11 cellular contexts compared by ENCODE assay signal in the genomic region with DNA sequence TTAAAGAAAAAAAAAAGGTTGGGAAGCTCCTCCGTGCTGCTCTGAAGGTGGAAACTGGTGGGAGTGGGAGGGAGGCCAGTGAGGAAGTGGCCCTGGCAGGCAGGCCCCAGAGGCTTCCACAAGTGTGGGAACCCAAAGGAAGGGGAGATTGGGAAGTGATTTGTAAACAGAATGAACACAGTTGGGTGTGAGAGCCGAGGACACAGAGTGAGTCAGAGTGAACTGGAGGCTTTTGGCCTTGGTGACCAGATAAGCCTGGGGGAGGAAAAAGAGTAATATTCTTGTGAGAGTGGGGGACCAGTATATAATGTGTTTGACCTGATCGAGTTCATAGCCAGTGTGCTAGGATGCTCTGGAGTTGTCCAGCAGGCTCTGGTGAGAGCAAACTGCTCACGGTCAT. TPM values are rescaled to one million over a fixed set of nuclear protein-coding genes. Genes with fewer than 3 reads are reported as not detected.
A peak's percentile ranks its signal among the peaks of the same experiment; 100 is the strongest.
DNase-seq lines count a peak whose midpoint lies in the region; ATAC-seq and TF ChIP-seq lines count a peak whose summit lies in the region.
"Had no signal": no experiment of that assay in that cellular context is flagged by ENCODE, and none has a peak within 500 bp of the region (broad histone marks: within the 10 kb centered on the region; RNA-seq: fewer than 3 reads in every experiment).

No MANE protein-coding gene starts in this region.

- no peak overlapping the region for H3K4me3 ChIP-seq in left ventricle myocardium inferior
- no peak overlapping the region for H3K4me3 ChIP-seq in hepatocyte

- H3K4me2 ChIP-seq in hepatocyte = no peak overlapping the region

- H3K9me3 Mint-ChIP-seq in activated naive CD8-positive, alpha-beta T cell treated with anti-CD3 and anti-CD28 coated beads for 36 hours = peaks cover 3% of the 10 kb centered on the region
- H3K9me3 Mint-ChIP-seq in stimulated activated naive CD8-positive, alpha-beta T cell treated with anti-CD3 and anti-CD28 coated beads, Interleukin-15, amount 100 ng/mL, for 72 hours = no peaks in the 10 kb centered on the region

- no peaks in the 10 kb centered on the region for H4K20me1 ChIP-seq in hepatocyte (ENCODE audit: insufficient read depth, poor library complexity, severe bottlenecking)

- intact Hi-C loops in left ventricle myocardium inferior (cut with micrococcal nuclease) = no loop called here
- intact Hi-C loops in cardiac septum (cut with DNase I) = no loop called here

- H3K4me1 Mint-ChIP-seq in activated naive CD8-positive, alpha-beta T cell treated with anti-CD3 and anti-CD28 coated beads for 36 hours = no peaks in the 10 kb centered on the region
- no peaks in the 10 kb centered on the region for H3K4me1 Mint-ChIP-seq in stimulated activated naive CD8-positive, alpha-beta T cell treated with anti-CD3 and anti-CD28 coated beads, Interleukin-15, amount 100 ng/mL, for 72 hours

- WGBS in hepatocyte (ENCODE audit: low lambda C conversion rate, missing lambda C conversion rate) = 80% methylated on average over 4 of the region's 4 CpGs

- no peak overlapping the region for H2AFZ ChIP-seq in hepatocyte

- peaks cover 56% of the 10 kb centered on the region for H3K36me3 Mint-ChIP-seq in activated naive CD8-positive, alpha-beta T cell treated with anti-CD3 and anti-CD28 coated beads for 36 hours

- no peaks in the 10 kb centered on the region for H3K9me2 ChIP-seq in hepatocyte (replicated peaks; ENCODE audit: insufficient read depth)

- peak overlapping the region; percentile 57 for H3K27ac Mint-ChIP-seq in activated naive CD8-positive, alpha-beta T cell treated with anti-CD3 and anti-CD28 coated beads for 36 hours
- H3K27ac Mint-ChIP-seq in stimulated activated naive CD8-positive, alpha-beta T cell treated with anti-CD3 and anti-CD28 coated beads, Interleukin-15, amount 100 ng/mL, for 72 hours = peak overlapping the region; percentile 13 to 73

- no peaks in the 10 kb centered on the region for H3K27me3 Mint-ChIP-seq in activated naive CD8-positive, alpha-beta T cell treated with anti-CD3 and anti-CD28 coated beads for 36 hours
- no peaks in the 10 kb centered on the region for H3K27me3 Mint-ChIP-seq in stimulated activated naive CD8-positive, alpha-beta T cell treated with anti-CD3 and anti-CD28 coated beads, Interleukin-15, amount 100 ng/mL, for 72 hours

- H3K79me2 ChIP-seq in hepatocyte = no peaks in the 10 kb centered on the region

- no peak overlapping the region for H3K4me3 Mint-ChIP-seq in activated naive CD8-positive, alpha-beta T cell treated with anti-CD3 and anti-CD28 coated beads for 36 hours
- no peak overlapping the region for H3K4me3 Mint-ChIP-seq in stimulated activated naive CD8-positive, alpha-beta T cell treated with anti-CD3 and anti-CD28 coated beads, Interleukin-15, amount 100 ng/mL, for 72 hours

- H3K36me3 ChIP-seq in left ventricle myocardium inferior (peaks cover 91% of the 10 kb centered on the region), hepatocyte (replicated peaks; ENCODE audit: insufficient read depth, low read depth) (no peaks in the 10 kb centered on the region)

- TF ChIP-seq CTCF in left ventricle myocardium inferior (IDR thresholded peaks at IDR 0.05; ENCODE audit: borderline replicate concordance) (no peak), hepatocyte (IDR thresholded peaks at IDR 0.05; ENCODE audit: poor library complexity) (no peak)

- ATAC-seq in stimulated activated naive CD8-positive, alpha-beta T cell treated with anti-CD3 and anti-CD28 coated beads, Interleukin-15, amount 100 ng/mL, for 72 hours = peak; percentile 4

- H3K4me1 ChIP-seq in left ventricle myocardium inferior (peaks cover 24% of the 10 kb centered on the region), hepatocyte (ENCODE audit: insufficient read depth) (peaks cover 4% of the 10 kb centered on the region)

- H3K9me3 ChIP-seq in left ventricle myocardium inferior (replicated peaks) (no peaks in the 10 kb centered on the region), hepatocyte (ENCODE audit: low read depth) (no peaks in the 10 kb centered on the region)

- no peaks in the 10 kb centered on the region for H3K27me3 ChIP-seq in left ventricle myocardium inferior (ENCODE audit: low read depth)
- H3K27me3 ChIP-seq in hepatocyte = no peaks in the 10 kb centered on the region

- H3K27ac ChIP-seq in left ventricle myocardium inferior (replicated peaks) (peak overlapping the region; percentile 19), hepatocyte (peak overlapping the region; percentile 62)
- H3K27ac ChIP-seq: C4-2B had no signal

- DNase-seq in left ventricle myocardium inferior = no peak
- DNase-seq in cardiac septum (ENCODE audit: low spot score) = no peak
- DNase-seq in activated naive CD8-positive, alpha-beta T cell treated with anti-CD3 and anti-CD28 coated beads for 36 hours = no peak
- DNase-seq in hepatocyte (ENCODE audit: low spot score) = peak; percentile 18
- no peak for DNase-seq in stimulated activated naive CD8-positive, alpha-beta T cell treated with anti-CD3 and anti-CD28 coated beads, Interleukin-15, amount 100 ng/mL, for 72 hours
- DNase-seq in stimulated activated CD4-positive, alpha-beta T cell treated with anti-CD3 and anti-CD28 coated beads, Interleukin-12 subunit alpha, Interleukin-12 subunit beta, amount 100 ng/mL, for 4 hours = no peak
- no peak for DNase-seq in midbrain (lab: John Stamatoyannopoulos, UW)
- DNase-seq in activated CD4-positive, CD25-positive, alpha-beta regulatory T cell (lab: John Stamatoyannopoulos, UW) = no peak
- DNase-seq: head of caudate nucleus, NCI-H1105 treated with DMSO at 0.1 percent for 48 hours had no signal

RNA-seq across cellular contexts. Expression of a gene that starts 23.0 kb away (rescaled TPM):
- total RNA-seq in left ventricle myocardium inferior (34.3 TPM), cardiac septum (27.9 TPM), hepatocyte (29.2 and 30.1 TPM in 2 replicates)
- total RNA-seq in activated naive CD8-positive, alpha-beta T cell treated with anti-CD3 and anti-CD28 coated beads for 36 hours = 10 to 100 TPM; 27.8 to 29.2 TPM
- 22.6 and 24.6 TPM in 2 replicates for polyA plus RNA-seq in hepatocyte

RNA-seq across cellular contexts. Expression of a gene that starts 34.6 kb away (rescaled TPM):
- total RNA-seq in left ventricle myocardium inferior (1.8 TPM), cardiac septum (0.48 TPM), hepatocyte (2.8 and 3.0 TPM in 2 replicates)
- not detected for total RNA-seq in activated naive CD8-positive, alpha-beta T cell treated with anti-CD3 and anti-CD28 coated beads for 36 hours
- 2.6 and 3.3 TPM in 2 replicates for polyA plus RNA-seq in hepatocyte
